ENCODE assay signal across 11 cellular contexts in the genomic region with DNA sequence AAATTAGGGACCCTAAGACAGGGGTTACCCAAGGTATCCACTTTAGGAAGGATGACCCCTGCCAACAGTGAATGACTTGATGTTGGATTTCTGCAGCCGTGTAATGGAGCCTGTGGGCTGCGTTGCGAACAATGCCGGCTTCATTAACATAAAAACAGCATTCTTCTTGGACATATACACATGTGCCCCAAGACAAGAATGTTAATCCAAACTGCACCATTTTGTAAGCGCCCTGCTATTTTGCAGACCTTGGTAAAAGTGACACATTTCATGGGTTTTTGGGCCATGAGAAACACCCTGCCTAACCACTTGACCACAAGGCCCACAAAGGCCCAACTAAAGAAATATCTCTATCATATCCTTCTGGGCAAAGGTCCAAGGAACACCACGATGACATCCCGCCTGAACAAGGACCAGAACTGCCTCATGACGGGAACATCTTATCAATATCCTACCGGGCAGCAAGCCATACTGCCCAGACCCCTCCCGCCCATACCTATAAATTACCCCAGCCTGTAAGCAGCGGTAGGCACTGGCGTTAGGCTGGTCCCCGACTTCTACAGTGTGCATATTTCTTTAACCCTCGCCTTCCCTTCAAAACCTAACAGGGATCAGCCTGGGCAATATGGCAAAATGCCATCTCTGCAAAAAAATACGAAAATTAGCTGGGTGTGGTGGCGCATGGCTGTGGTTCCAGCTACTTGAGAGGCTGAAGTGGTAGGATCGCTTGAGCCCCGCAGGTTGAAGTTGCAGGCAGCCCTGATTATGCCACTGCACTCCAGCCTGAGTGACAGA. TPM values are rescaled to one million over a fixed set of nuclear protein-coding genes. Genes with fewer than 3 reads are reported as not detected.
DNase-seq lines count a peak whose midpoint lies in the region; TF ChIP-seq lines count a peak whose summit lies in the region.
"Had no signal": no experiment of that assay in that cellular context is flagged by ENCODE, and none has a peak within 500 bp of the region (broad histone marks: within the 10 kb centered on the region; RNA-seq: fewer than 3 reads in every experiment).

No MANE protein-coding gene starts in this region.

- H3K36me3 ChIP-seq in BE2C = no peaks in the 10 kb centered on the region
- H3K36me3 ChIP-seq: MG63 had no signal

- H3K9me3 ChIP-seq in BE2C = no peaks in the 10 kb centered on the region
- H3K9me3 ChIP-seq: MG63 had no signal

- H3K27me3 ChIP-seq in BE2C = no peaks in the 10 kb centered on the region
- H3K27me3 ChIP-seq: MG63 had no signal

- peaks cover 17% of the 10 kb centered on the region for H3K4me1 ChIP-seq in BE2C

- DNase-seq in BE2C = peak; percentile 47
- peak; percentile 46 for DNase-seq in NCI-H1105 (lab: John Stamatoyannopoulos, UW)
- peak; percentile 72 for DNase-seq in dermis blood vessel endothelial cell
- peak; percentile 39 to 58 for DNase-seq in lung microvascular endothelial cell (ENCODE audit: low read depth in 2 of 2)
- DNase-seq in NCI-H2081 treated with DMSO at 0.1 percent for 48 hours (lab: John Stamatoyannopoulos, UW) = no peak
- no peak for DNase-seq in stimulated activated CD4-positive, alpha-beta T cell treated with anti-CD3 and anti-CD28 coated beads, Interleukin-2, amount 100 ng/mL, for 24 hours
- no peak for DNase-seq in mesenteric fat pad (ENCODE audit: low spot score)
- DNase-seq in NCI-H1930 (lab: John Stamatoyannopoulos, UW) = no peak
- DNase-seq: activated CD4-positive, alpha-beta T cell treated with anti-CD3 and anti-CD28 coated beads for 36 hours; stimulated activated naive CD4-positive, alpha-beta T cell had no signal

- no peak for TF ChIP-seq CTCF in BE2C (IDR thresholded peaks at IDR 0.05; ENCODE audit: low read depth, low read length)

- peak overlapping the region; percentile 17; the same call in 1 of the 2 replicates for H3K4me3 ChIP-seq in BE2C (ENCODE audit: low read depth, low read length)
- H3K4me3 ChIP-seq: MG63 had no signal

RNA-seq across cellular contexts. Expression of gene PDCD1LG2, which starts 9.7 kb away (rescaled TPM):
- not detected for polyA plus RNA-seq in BE2C (2012; ENCODE audit: insufficient read depth, insufficient read length, low read depth)
- total RNA-seq in dermis blood vessel endothelial cell = 3.4 and 4.4 TPM in 2 replicates
- total RNA-seq in lung microvascular endothelial cell = 1.4 and 1.5 TPM in 2 replicates
- 3.6 TPM for total RNA-seq in mesenteric fat pad

RNA-seq across cellular contexts. Expression of gene CD274, which starts 50.3 kb away (rescaled TPM):
- 1.6 TPM for polyA plus RNA-seq in BE2C (2012; ENCODE audit: insufficient read depth, insufficient read length, low read depth)
- total RNA-seq in dermis blood vessel endothelial cell = 12.7 and 17.7 TPM in 2 replicates
- total RNA-seq in lung microvascular endothelial cell = 4.4 and 7.5 TPM in 2 replicates
- total RNA-seq in mesenteric fat pad = 1.0 TPM

Comparison
In these comparisons a context has a peak if more than half of its experiments do, and no peak if none do; other contexts are left out.
1. DNase-seq: peak in BE2C (single experiment), NCI-H1105 (single experiment), dermis blood vessel endothelial cell (single experiment) and lung microvascular endothelial cell (2 of 2); none in NCI-H2081 treated with DMSO at 0.1 percent for 48 hours (single experiment), stimulated activated CD4-positive, alpha-beta T cell treated with anti-CD3 and anti-CD28 coated beads, Interleukin-2, amount 100 ng/mL, for 24 hours (0 of 2), mesenteric fat pad (single experiment) and NCI-H1930 (0 of 2).